22 cellular contexts compared by ENCODE assay signal in the genomic region with DNA sequence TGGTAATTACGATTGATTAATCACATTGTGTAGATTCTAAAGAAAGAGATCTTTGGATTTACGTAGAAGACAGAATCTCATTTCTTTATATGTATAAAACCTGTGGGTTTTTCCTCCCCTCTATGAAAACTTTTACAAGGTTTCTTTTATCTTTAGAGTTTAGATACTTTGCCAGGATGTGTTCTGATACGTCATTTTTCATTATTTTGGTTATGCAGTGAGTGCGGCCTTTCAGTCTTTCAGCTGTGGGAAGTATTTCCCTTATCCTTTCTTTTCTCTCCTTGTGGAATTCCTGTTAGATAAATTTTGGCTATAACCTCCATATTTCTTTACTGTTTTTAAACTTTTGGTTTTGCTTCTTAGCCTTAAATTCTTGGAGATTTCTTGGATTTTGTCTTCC.
DNase-seq lines count a peak whose midpoint lies in the region; ATAC-seq and TF ChIP-seq lines count a peak whose summit lies in the region.
"Had no signal": no experiment of that assay in that cellular context is flagged by ENCODE, and none has a peak within 500 bp of the region (broad histone marks: within the 10 kb centered on the region; RNA-seq: fewer than 3 reads in every experiment).

No MANE protein-coding gene starts in this region.

- CTCF ChIA-PET in PC-3 (lab: Charles Lee): no interaction called here

- POLR2A ChIA-PET in PC-3 (lab: Charles Lee; ENCODE audit: unreplicated experiment): no interaction called here

- no peak for TF ChIP-seq POLR2A in uterus (IDR thresholded peaks at IDR 0.05)

- H3K4me2 ChIP-seq in PC-3 (ENCODE audit: low read length): no peak overlapping the region
- H3K4me2 ChIP-seq: A549 had no signal

- no peak overlapping the region for H2AFZ ChIP-seq in PC-3 (ENCODE audit: low read length)

- 70 to 74% methylated on average over 4 of the region's 4 CpGs for WGBS in heart right ventricle, 2 donors
- WGBS in right cardiac atrium: 58% methylated on average over 4 of the region's 4 CpGs

- H3K4me3 ChIP-seq in heart right ventricle (no peak overlapping the region), right cardiac atrium (ENCODE audit: low read length) (no peak overlapping the region), uterus (no peak overlapping the region), PC-3 (ENCODE audit: low read length) (no peak overlapping the region)
- H3K4me3 ChIP-seq: A549, GM12878, GM23248, MG63 had no signal

- ATAC-seq in heart right ventricle (no peak), right cardiac atrium (no peak), PC-3 (no peak)
- ATAC-seq in activated T-cell treated with anti-CD3 and anti-CD28 coated beads, Interleukin-2, amount 50 U/mL, for 4 hours: no peak
- ATAC-seq: A549, GM12878 had no signal

- H3K4me1 ChIP-seq in heart right ventricle: peaks cover 0 to 7% (median 0%) of the 10 kb centered on the region in 9 donors
- no peaks in the 10 kb centered on the region for H3K4me1 ChIP-seq in right cardiac atrium (ENCODE audit: control insufficient read depth, insufficient read depth, low read length)
- no peaks in the 10 kb centered on the region for H3K4me1 ChIP-seq in uterus
- no peaks in the 10 kb centered on the region for H3K4me1 ChIP-seq in PC-3 (ENCODE audit: insufficient read depth, low read length)
- H3K4me1 ChIP-seq: A549 had no signal

- H3K27me3 Mint-ChIP-seq in chondrocyte (ENCODE audit: low read depth) (no peaks in the 10 kb centered on the region), mesothelial cell of epicardium (ENCODE audit: low read depth) (no peaks in the 10 kb centered on the region)
- H3K27me3 Mint-ChIP-seq in activated T-cell treated with anti-CD3 and anti-CD28 coated beads, Interleukin-2, amount 50 U/mL, for 4 hours (ENCODE audit: low read depth): no peaks in the 10 kb centered on the region
- H3K27me3 Mint-ChIP-seq: CD4-positive, alpha-beta memory T cell had no signal

- TF ChIP-seq CTCF in heart right ventricle (IDR thresholded peaks at IDR 0.05) (no peak), chondrocyte (IDR thresholded peaks at IDR 0.05) (no peak), mesothelial cell of epicardium (IDR thresholded peaks at IDR 0.05; ENCODE audit: unreplicated experiment) (no peak), uterus (IDR thresholded peaks at IDR 0.05) (no peak), PC-3 (conservative IDR thresholded peaks at IDR 0.05; ENCODE audit: low read depth, low read length) (no peak)

- H3F3A ChIP-seq in PC-3 (ENCODE audit: low read length, unreplicated experiment): no peaks in the 10 kb centered on the region

- H3K36me3 Mint-ChIP-seq in chondrocyte (ENCODE audit: low read depth) (peaks cover 5% of the 10 kb centered on the region), mesothelial cell of epicardium (peaks cover 18% of the 10 kb centered on the region)
- H3K36me3 Mint-ChIP-seq in activated T-cell treated with anti-CD3 and anti-CD28 coated beads, Interleukin-2, amount 50 U/mL, for 4 hours (ENCODE audit: insufficient read depth): peaks cover 31% of the 10 kb centered on the region

- no peaks in the 10 kb centered on the region for H3K79me2 ChIP-seq in PC-3 (ENCODE audit: low read length)

- peak overlapping the region; percentile 68 for H3K27ac Mint-ChIP-seq in chondrocyte (ENCODE audit: unreplicated experiment)
- H3K27ac Mint-ChIP-seq in mesothelial cell of epicardium: peak overlapping the region; percentile 88
- H3K27ac Mint-ChIP-seq: H9 had no signal

- no peak overlapping the region for H3K9ac ChIP-seq in PC-3 (ENCODE audit: low read length)

- H3K9me3 ChIP-seq in heart right ventricle (no peaks in the 10 kb centered on the region), right cardiac atrium (ENCODE audit: control insufficient read depth, low read length) (no peaks in the 10 kb centered on the region), uterus (no peaks in the 10 kb centered on the region), PC-3 (ENCODE audit: low read length) (no peaks in the 10 kb centered on the region)
- H3K9me3 ChIP-seq: A549, MG63 had no signal

- H3K4me3 Mint-ChIP-seq in chondrocyte (ENCODE audit: unreplicated experiment): peak overlapping the region; percentile 7
- peak overlapping the region; percentile 8 for H3K4me3 Mint-ChIP-seq in mesothelial cell of epicardium
- no peak overlapping the region for H3K4me3 Mint-ChIP-seq in activated T-cell treated with anti-CD3 and anti-CD28 coated beads, Interleukin-2, amount 50 U/mL, for 4 hours
- H3K4me3 Mint-ChIP-seq: CD4-positive, alpha-beta memory T cell; H9 had no signal

- H3K27me3 ChIP-seq in heart right ventricle (no peaks in the 10 kb centered on the region), right cardiac atrium (ENCODE audit: control insufficient read depth, insufficient read depth) (no peaks in the 10 kb centered on the region), uterus (no peaks in the 10 kb centered on the region), PC-3 (ENCODE audit: low read length) (no peaks in the 10 kb centered on the region)
- H3K27me3 ChIP-seq: MG63 had no signal

- H3K36me3 ChIP-seq in heart right ventricle (peaks cover 0 to 31% (median 0%) of the 10 kb centered on the region in 9 donors), uterus (no peaks in the 10 kb centered on the region), PC-3 (ENCODE audit: low read depth, low read length) (peaks cover 9% of the 10 kb centered on the region)
- H3K36me3 ChIP-seq: MG63 had no signal

- H3K4me1 Mint-ChIP-seq in chondrocyte (ENCODE audit: low read depth): peaks cover 45% of the 10 kb centered on the region
- peaks cover 35% of the 10 kb centered on the region for H3K4me1 Mint-ChIP-seq in mesothelial cell of epicardium
- no peaks in the 10 kb centered on the region for H3K4me1 Mint-ChIP-seq in activated T-cell treated with anti-CD3 and anti-CD28 coated beads, Interleukin-2, amount 50 U/mL, for 4 hours (ENCODE audit: low read depth)
- H3K4me1 Mint-ChIP-seq: CD4-positive, alpha-beta memory T cell; H9 had no signal

- H3K27ac ChIP-seq in heart right ventricle: peak overlapping the region in 7 of 10 donors; percentile 6 to 49 (median 17)
- no peak overlapping the region for H3K27ac ChIP-seq in right cardiac atrium (ENCODE audit: low read length)
- H3K27ac ChIP-seq in uterus: peak overlapping the region; percentile 3 to 78
- no peak overlapping the region for H3K27ac ChIP-seq in PC-3 (ENCODE audit: low read length)
- H3K27ac ChIP-seq: A549 had no signal

- H3K9me3 Mint-ChIP-seq in chondrocyte (ENCODE audit: low read depth): peaks cover 3% of the 10 kb centered on the region
- H3K9me3 Mint-ChIP-seq in mesothelial cell of epicardium: no peaks in the 10 kb centered on the region
- H3K9me3 Mint-ChIP-seq in activated T-cell treated with anti-CD3 and anti-CD28 coated beads, Interleukin-2, amount 50 U/mL, for 4 hours: no peaks in the 10 kb centered on the region
- H3K9me3 Mint-ChIP-seq: H9 had no signal

- no TSS peak for BruUV-seq in PC-3 (replicated peaks; lab: Mats Ljungman, UMichigan)

- DNase-seq in heart right ventricle: no peak
- no peak for DNase-seq in right cardiac atrium
- no peak for DNase-seq in chondrocyte (ENCODE audit: low spot score)
- no peak for DNase-seq in mesothelial cell of epicardium (ENCODE audit: low spot score in 2 of 2, unreplicated experiment in 2 of 2)
- DNase-seq in uterus: no peak
- DNase-seq in activated T-cell treated with anti-CD3 and anti-CD28 coated beads, Interleukin-2, amount 50 U/mL, for 4 hours: no peak
- DNase-seq in PC-3: no peak
- DNase-seq: C1 segment of cervical spinal cord; CD4-positive, alpha-beta memory T cell; COR-L47; GM23248; H9; MG63; NCI-H1105 treated with DMSO at 0.1 percent for 48 hours; NCI-H146; NCI-H2029; NCI-H446; NCI-H526; RPMI8226; SHP77 had no signal

- H3K9me2 ChIP-seq in PC-3 (replicated peaks; ENCODE audit: low read length): no peaks in the 10 kb centered on the region

- H4K20me1 ChIP-seq in PC-3 (ENCODE audit: low read length): no peaks in the 10 kb centered on the region

- intact Hi-C loops in heart right ventricle (cut with DNase I) (no loop called here), right cardiac atrium (cut with DNase I) (no loop called here), uterus (cut with DNase I; ENCODE audit: low total_unique reads) (no loop called here), PC-3 (cut with micrococcal nuclease) (loop anchor here (5.0 kb wide), 1 partner anchor 36 kb away; no protein-coding TSS in a partner anchor)

Comparison
In these comparisons a context has a peak if more than half of its experiments do, and no peak if none do; other contexts are left out.
1. H3K27ac ChIP-seq: peak in heart right ventricle (7 of 10) and uterus (2 of 2); none in right cardiac atrium (single experiment) and PC-3 (single experiment).